28 cellular contexts compared by ENCODE assay signal in genomic region chr7:154770962-154771361, GRCh38.
"Had no signal": no experiment of that assay in that cellular context is flagged by ENCODE, and none has a peak within 500 bp of the region (broad histone marks: within the 10 kb centered on the region; RNA-seq: fewer than 3 reads in every experiment).

No MANE protein-coding gene starts in this region.

- H3K36me3 ChIP-seq: heart left ventricle, lower lobe of right lung, prostate gland, right atrium auricular region, suprapubic skin, transverse colon, upper lobe of right lung, uterus had no signal

- H2AFZ ChIP-seq: hepatocyte had no signal

- H3K4me2 ChIP-seq: hepatocyte, smooth muscle cell had no signal

- H3K9me3 ChIP-seq: esophagus muscularis mucosa, gastroesophageal sphincter, lower lobe of right lung, prostate gland, right atrium auricular region, transverse colon, upper lobe of right lung, uterus had no signal

- H3K79me2 ChIP-seq: hepatocyte had no signal

- H3K27ac ChIP-seq: esophagus muscularis mucosa, foreskin keratinocyte, gastroesophageal sphincter, heart left ventricle, hepatocyte, lower lobe of right lung, prostate gland, right atrium auricular region, suprapubic skin, transverse colon, upper lobe of right lung, uterus had no signal

- H3K4me3 ChIP-seq: esophagus muscularis mucosa, gastroesophageal sphincter, heart left ventricle, hepatocyte, lower lobe of right lung, prostate gland, right atrium auricular region, smooth muscle cell, suprapubic skin, transverse colon, upper lobe of right lung, uterus had no signal

- H3K4me1 ChIP-seq: esophagus muscularis mucosa, foreskin keratinocyte, gastroesophageal sphincter, heart left ventricle, lower lobe of right lung, prostate gland, right atrium auricular region, suprapubic skin, transverse colon, upper lobe of right lung, uterus had no signal

- ATAC-seq: foreskin keratinocyte; gastroesophageal sphincter; heart left ventricle; left cardiac atrium; left ventricle myocardium superior; lower lobe of right lung; naive thymus-derived CD8-positive, alpha-beta T cell; sciatic nerve; stimulated activated naive CD8-positive, alpha-beta T cell treated with anti-CD3 and anti-CD28 coated beads, Interleukin-15, amount 100 ng/mL, for 72 hours; upper lobe of right lung had no signal

- DNase-seq: dermis blood vessel endothelial cell; effector memory CD4-positive, alpha-beta T cell; foreskin keratinocyte; heart left ventricle; kidney; left cardiac atrium; left ventricle myocardium superior; lower lobe of right lung; naive thymus-derived CD8-positive, alpha-beta T cell; nephron progenitor cell; nucleus accumbens; stimulated activated CD4-positive, alpha-beta T cell treated with anti-CD3 and anti-CD28 coated beads, Interleukin-12 subunit alpha, Interleukin-12 subunit beta, amount 100 ng/mL, for 4 hours; stimulated activated CD4-positive, alpha-beta T cell treated with anti-CD3 and anti-CD28 coated beads, Interleukin-1b, Interleukin-23, amount 100 ng/mL, for 48 hours; stimulated activated CD4-positive, alpha-beta T cell treated with anti-CD3 and anti-CD28 coated beads, Interleukin-4, amount 100 ng/mL, for 1 hour; stimulated activated CD8-positive, alpha-beta memory T cell treated with anti-CD3 and anti-CD28 coated beads, Interleukin-4, amount 100 ng/mL, for 48 hours; stimulated activated naive CD4-positive, alpha-beta T cell; stimulated activated naive CD8-positive, alpha-beta T cell treated with anti-CD3 and anti-CD28 coated beads, Interleukin-15, amount 100 ng/mL, for 72 hours; transverse colon; upper lobe of right lung; uterus had no signal

- H3K27me3 ChIP-seq: esophagus muscularis mucosa, foreskin keratinocyte, gastroesophageal sphincter, right atrium auricular region, suprapubic skin, transverse colon, upper lobe of right lung, uterus had no signal
